In genomic region chr22:45072322-45072903, GRCh38 we compare ENCODE assay signal across 9 cellular contexts.
DNase-seq lines count a peak whose midpoint lies in the region; ATAC-seq and TF ChIP-seq lines count a peak whose summit lies in the region.
"Had no signal": no experiment of that assay in that cellular context is flagged by ENCODE, and none has a peak within 500 bp of the region (broad histone marks: within the 10 kb centered on the region; RNA-seq: fewer than 3 reads in every experiment).

No MANE protein-coding gene starts in this region.

- peaks cover 20% of the 10 kb centered on the region for H3K9me3 ChIP-seq in left ventricle myocardium inferior (replicated peaks)

- H3K4me3 ChIP-seq in left ventricle myocardium inferior (no peak overlapping the region), foreskin fibroblast (ENCODE audit: low read depth in 1 of 2, low read length in 2 of 2) (no peak overlapping the region)

- TF ChIP-seq CTCF in left ventricle myocardium inferior (IDR thresholded peaks at IDR 0.05; ENCODE audit: borderline replicate concordance) (no peak), foreskin fibroblast (IDR thresholded peaks at IDR 0.05; ENCODE audit: low read depth, low read length) (no peak)

- peak overlapping the region; percentile 54 for H3K27ac Mint-ChIP-seq in stimulated activated naive CD8-positive, alpha-beta T cell treated with anti-CD3 and anti-CD28 coated beads, Interleukin-15, Interleukin-2, amounts not matched to agents 100 ng/mL and 50 ng/mL, for 24 hours
- H3K27ac Mint-ChIP-seq: CD14-positive monocyte had no signal

- DNase-seq in left cardiac atrium = peak; percentile 42
- no peak for DNase-seq in left ventricle myocardium inferior
- DNase-seq in RPMI7951 (ENCODE audit: low read depth) = peak; percentile 69
- peak; percentile 63 to 89 for DNase-seq in foreskin fibroblast
- DNase-seq in GF-D8 (lab: John Stamatoyannopoulos, UW) = no peak
- DNase-seq in stimulated activated naive CD4-positive, alpha-beta T cell treated with Interleukin-2 at 50 U/mL for 16 hours (lab: John Stamatoyannopoulos, UW) = no peak

- ATAC-seq in left cardiac atrium (peak in 1 of 2 donors; percentile 84), GM21447 (IDR thresholded peaks at IDR 0.05; ENCODE audit: unreplicated experiment) (no peak)

- no peak overlapping the region for H3K4me3 Mint-ChIP-seq in stimulated activated naive CD8-positive, alpha-beta T cell treated with anti-CD3 and anti-CD28 coated beads, Interleukin-15, Interleukin-2, amounts not matched to agents 100 ng/mL and 50 ng/mL, for 24 hours

- no peak overlapping the region for H3K27ac ChIP-seq in left ventricle myocardium inferior (replicated peaks)

- peaks cover 13% of the 10 kb centered on the region for H3K4me1 Mint-ChIP-seq in stimulated activated naive CD8-positive, alpha-beta T cell treated with anti-CD3 and anti-CD28 coated beads, Interleukin-15, Interleukin-2, amounts not matched to agents 100 ng/mL and 50 ng/mL, for 24 hours (ENCODE audit: low read depth)

- no peaks in the 10 kb centered on the region for H3K4me1 ChIP-seq in left ventricle myocardium inferior

- H3K27me3 Mint-ChIP-seq in stimulated activated naive CD8-positive, alpha-beta T cell treated with anti-CD3 and anti-CD28 coated beads, Interleukin-15, Interleukin-2, amounts not matched to agents 100 ng/mL and 50 ng/mL, for 24 hours = peaks cover 51% of the 10 kb centered on the region

- H3K36me3 ChIP-seq in left ventricle myocardium inferior = no peaks in the 10 kb centered on the region

- peaks cover 9% of the 10 kb centered on the region for H3K9me3 Mint-ChIP-seq in stimulated activated naive CD8-positive, alpha-beta T cell treated with anti-CD3 and anti-CD28 coated beads, Interleukin-15, Interleukin-2, amounts not matched to agents 100 ng/mL and 50 ng/mL, for 24 hours

- intact Hi-C loops in left cardiac atrium (cut with DNase I) (no loop called here), left ventricle myocardium inferior (cut with micrococcal nuclease) (no loop called here)

- H3K27me3 ChIP-seq in left ventricle myocardium inferior (ENCODE audit: low read depth) = peaks cover 86% of the 10 kb centered on the region

- H3K36me3 Mint-ChIP-seq in stimulated activated naive CD8-positive, alpha-beta T cell treated with anti-CD3 and anti-CD28 coated beads, Interleukin-15, Interleukin-2, amounts not matched to agents 100 ng/mL and 50 ng/mL, for 24 hours (ENCODE audit: low read depth) = no peaks in the 10 kb centered on the region
- H3K36me3 Mint-ChIP-seq: CD14-positive monocyte had no signal

Comparison
In these comparisons a context has a peak if more than half of its experiments do, and no peak if none do; other contexts are left out.
1. DNase-seq: peak in left cardiac atrium (single experiment), RPMI7951 (single experiment) and foreskin fibroblast (2 of 2); none in left ventricle myocardium inferior (single experiment), GF-D8 (single experiment) and stimulated activated naive CD4-positive, alpha-beta T cell treated with Interleukin-2 at 50 U/mL for 16 hours (single experiment).